Comparison of ENCODE assay signal across 39 cellular contexts in the genomic region with DNA sequence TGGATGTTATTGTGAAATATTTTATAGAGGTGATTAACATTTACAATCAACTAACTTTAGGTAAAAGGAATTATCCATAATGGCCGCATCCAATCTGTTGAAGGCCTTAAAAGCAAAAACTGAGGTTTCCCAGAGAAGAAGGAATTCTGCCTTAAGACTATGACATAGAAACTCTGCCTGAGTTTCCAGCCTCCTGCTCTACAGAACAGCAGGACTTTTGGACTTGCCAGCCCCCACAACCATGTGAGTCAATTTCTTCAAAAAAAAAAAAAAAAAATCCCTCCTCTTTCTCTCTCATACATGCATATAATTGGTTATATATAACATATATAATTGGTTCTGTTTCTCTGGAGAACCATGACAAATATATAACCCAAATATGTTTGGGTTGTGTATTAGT.
"Had no signal": no experiment of that assay in that cellular context is flagged by ENCODE, and none has a peak within 500 bp of the region (broad histone marks: within the 10 kb centered on the region; RNA-seq: fewer than 3 reads in every experiment).

No MANE protein-coding gene starts in this region.

- H3K9me3 Mint-ChIP-seq: activated naive CD4-positive, alpha-beta T cell treated with anti-CD3 and anti-CD28 coated beads for 36 hours; activated naive CD4-positive, alpha-beta T cell treated with anti-CD3 and anti-CD28 coated beads, Interleukin-2, amount 10 ng/mL, durations not matched to agents 7 days and 5 days; activated naive CD4-positive, alpha-beta T cell treated with anti-CD3 and anti-CD28 coated beads, Interleukin-2, amount 50 U/mL, for 24 hours; activated naive CD4-positive, alpha-beta T cell treated with anti-CD3 and anti-CD28 coated beads, Interleukin-2, amount 50 U/mL, for 72 hours; activated naive CD8-positive, alpha-beta T cell treated with anti-CD3 and anti-CD28 coated beads for 36 hours; activated naive CD8-positive, alpha-beta T cell treated with anti-CD3 and anti-CD28 coated beads, Interleukin-2, amount 10 ng/mL, durations not matched to agents 7 days and 5 days; activated naive CD8-positive, alpha-beta T cell treated with anti-CD3 and anti-CD28 coated beads, Interleukin-2, amount 50 U/mL, for 24 hours; activated T-cell treated with anti-CD3 and anti-CD28 coated beads, Interleukin-2, amount 50 U/mL, for 24 hours; activated T-cell treated with anti-CD3 and anti-CD28 coated beads, Interleukin-2, amount 50 U/mL, for 4 hours; activated T-cell treated with anti-CD3 and anti-CD28 coated beads, Interleukin-2, amount 50 U/mL, for 72 hours; activated T-helper 1 cell treated with anti-CD3 and anti-CD28 coated beads, Interleukin-12 subunit alpha, Interleukin-12 subunit beta, Interleukin-2, Interleukin-4 antibody, amounts not matched to agents 30 ng/mL and 10 ng/mL and 1 ng/mL, durations not matched to agents 14 hours and 24 hours and 36 hours; activated T-helper 17 cell treated with anti-CD3 and anti-CD28 coated beads, Interleukin-2, amount 50 U/mL, for 72 hours; activated T-helper 2 cell treated with anti-CD3 and anti-CD28 coated beads, Interferon-gamma antibody, Interleukin-2, Interleukin-4, amounts not matched to agents 10 μg/mL and 5 μg/mL and 100 μg/mL, durations not matched to agents 14 hours and 24 hours and 36 hours; central memory CD8-positive, alpha-beta T cell had no signal

- H3K36me3 ChIP-seq: brain microvascular endothelial cell, breast epithelium had no signal

- DNase-seq: activated effector memory CD4-positive, alpha-beta T cell treated with anti-CD3 and anti-CD28 coated beads, Interleukin-2, amount 50 U/mL, for 16 hours; activated effector memory CD4-positive, alpha-beta T cell treated with Interleukin-2 at 50 U/mL for 16 hours; activated gamma-delta T cell; activated gamma-delta T cell treated with Interleukin-2 at 50 U/mL for 16 hours; activated naive CD4-positive, alpha-beta T cell; activated naive CD4-positive, alpha-beta T cell treated with anti-CD3 and anti-CD28 coated beads for 36 hours; activated naive CD4-positive, alpha-beta T cell treated with anti-CD3 and anti-CD28 coated beads, Interleukin-2, amount 10 ng/mL, durations not matched to agents 7 days and 5 days; activated naive CD4-positive, alpha-beta T cell treated with anti-CD3 and anti-CD28 coated beads, Interleukin-2, amount 50 U/mL, for 16 hours; activated naive CD4-positive, alpha-beta T cell treated with Interleukin-2 at 50 U/mL for 16 hours; activated naive CD8-positive, alpha-beta T cell treated with anti-CD3 and anti-CD28 coated beads for 36 hours; activated naive CD8-positive, alpha-beta T cell treated with anti-CD3 and anti-CD28 coated beads, Interleukin-2, amount 10 ng/mL, durations not matched to agents 7 days and 5 days; activated naive CD8-positive, alpha-beta T cell treated with anti-CD3 and anti-CD28 coated beads, Interleukin-2, amount 50 U/mL, for 24 hours; activated T-cell treated with anti-CD3 and anti-CD28 coated beads, Interleukin-2, amount 50 U/mL, for 24 hours; activated T-cell treated with anti-CD3 and anti-CD28 coated beads, Interleukin-2, amount 50 U/mL, for 4 hours; activated T-cell treated with anti-CD3 and anti-CD28 coated beads, Interleukin-2, amount 50 U/mL, for 48 hours; activated T-cell treated with anti-CD3 and anti-CD28 coated beads, Interleukin-2, amount 50 U/mL, for 72 hours; adrenal gland; amniotic stem cell; amygdala; anterior cingulate cortex; aorta; body of pancreas; brain microvascular endothelial cell; caudate nucleus; central memory CD4-positive, alpha-beta T cell; cerebellar nuclear complex had no signal

- H3K27ac ChIP-seq: adrenal gland, ascending aorta, body of pancreas, brain microvascular endothelial cell, breast epithelium, cardiac muscle cell had no signal

- H3K4me3 Mint-ChIP-seq: activated naive CD4-positive, alpha-beta T cell treated with anti-CD3 and anti-CD28 coated beads for 36 hours; activated naive CD4-positive, alpha-beta T cell treated with anti-CD3 and anti-CD28 coated beads, Interleukin-2, amount 10 ng/mL, durations not matched to agents 7 days and 5 days; activated naive CD4-positive, alpha-beta T cell treated with anti-CD3 and anti-CD28 coated beads, Interleukin-2, amount 50 U/mL, for 24 hours; activated naive CD8-positive, alpha-beta T cell; activated naive CD8-positive, alpha-beta T cell treated with anti-CD3 and anti-CD28 coated beads for 36 hours; activated naive CD8-positive, alpha-beta T cell treated with anti-CD3 and anti-CD28 coated beads, Interleukin-2, amount 10 ng/mL, durations not matched to agents 7 days and 5 days; activated naive CD8-positive, alpha-beta T cell treated with anti-CD3 and anti-CD28 coated beads, Interleukin-2, amount 50 U/mL, for 24 hours; activated T-cell treated with anti-CD3 and anti-CD28 coated beads, Interleukin-2, amount 50 U/mL, for 24 hours; activated T-cell treated with anti-CD3 and anti-CD28 coated beads, Interleukin-2, amount 50 U/mL, for 4 hours; activated T-cell treated with anti-CD3 and anti-CD28 coated beads, Interleukin-2, amount 50 U/mL, for 72 hours; activated T-helper 1 cell treated with anti-CD3 and anti-CD28 coated beads, Interleukin-12 subunit alpha, Interleukin-12 subunit beta, Interleukin-2, Interleukin-4 antibody, amounts not matched to agents 30 ng/mL and 10 ng/mL and 1 ng/mL, durations not matched to agents 14 hours and 24 hours and 36 hours; activated T-helper 17 cell treated with anti-CD3 and anti-CD28 coated beads, Interleukin-2, amount 50 U/mL, for 72 hours; brain; central memory CD8-positive, alpha-beta T cell had no signal

- H3K27ac Mint-ChIP-seq: activated naive CD4-positive, alpha-beta T cell treated with anti-CD3 and anti-CD28 coated beads for 36 hours; activated naive CD4-positive, alpha-beta T cell treated with anti-CD3 and anti-CD28 coated beads, Interleukin-2, amount 10 ng/mL, durations not matched to agents 7 days and 5 days; activated naive CD4-positive, alpha-beta T cell treated with anti-CD3 and anti-CD28 coated beads, Interleukin-2, amount 50 U/mL, for 24 hours; activated naive CD4-positive, alpha-beta T cell treated with anti-CD3 and anti-CD28 coated beads, Interleukin-2, amount 50 U/mL, for 72 hours; activated naive CD8-positive, alpha-beta T cell; activated naive CD8-positive, alpha-beta T cell treated with anti-CD3 and anti-CD28 coated beads for 36 hours; activated naive CD8-positive, alpha-beta T cell treated with anti-CD3 and anti-CD28 coated beads, Interleukin-2, amount 10 ng/mL, durations not matched to agents 7 days and 5 days; activated naive CD8-positive, alpha-beta T cell treated with anti-CD3 and anti-CD28 coated beads, Interleukin-2, amount 50 U/mL, for 24 hours; activated T-cell treated with anti-CD3 and anti-CD28 coated beads, Interleukin-2, amount 50 U/mL, for 24 hours; activated T-cell treated with anti-CD3 and anti-CD28 coated beads, Interleukin-2, amount 50 U/mL, for 72 hours; activated T-helper 1 cell treated with anti-CD3 and anti-CD28 coated beads, Interleukin-12 subunit alpha, Interleukin-12 subunit beta, Interleukin-2, Interleukin-4 antibody, amounts not matched to agents 30 ng/mL and 10 ng/mL and 1 ng/mL, durations not matched to agents 14 hours and 24 hours and 36 hours; activated T-helper 17 cell treated with anti-CD3 and anti-CD28 coated beads, Interleukin-2, amount 50 U/mL, for 72 hours; activated T-helper 2 cell treated with anti-CD3 and anti-CD28 coated beads, Interferon-gamma antibody, Interleukin-2, Interleukin-4, amounts not matched to agents 10 μg/mL and 5 μg/mL and 100 μg/mL, durations not matched to agents 14 hours and 24 hours and 36 hours; brain had no signal

- H3K27me3 ChIP-seq: ascending aorta, body of pancreas, brain microvascular endothelial cell, breast epithelium, cardiac muscle cell had no signal

- H3K36me3 Mint-ChIP-seq: activated naive CD4-positive, alpha-beta T cell treated with anti-CD3 and anti-CD28 coated beads, Interleukin-2, amount 50 U/mL, for 24 hours; activated naive CD4-positive, alpha-beta T cell treated with anti-CD3 and anti-CD28 coated beads, Interleukin-2, amount 50 U/mL, for 72 hours; activated naive CD8-positive, alpha-beta T cell treated with anti-CD3 and anti-CD28 coated beads for 36 hours; brain had no signal

- H3K27me3 Mint-ChIP-seq: activated naive CD4-positive, alpha-beta T cell treated with anti-CD3 and anti-CD28 coated beads, Interleukin-2, amount 50 U/mL, for 24 hours; activated naive CD8-positive, alpha-beta T cell treated with anti-CD3 and anti-CD28 coated beads, Interleukin-2, amount 50 U/mL, for 24 hours; activated T-cell treated with anti-CD3 and anti-CD28 coated beads, Interleukin-2, amount 50 U/mL, for 24 hours; brain had no signal

- H3K4me1 Mint-ChIP-seq: activated naive CD4-positive, alpha-beta T cell treated with anti-CD3 and anti-CD28 coated beads, Interleukin-2, amount 10 ng/mL, durations not matched to agents 7 days and 5 days; activated naive CD4-positive, alpha-beta T cell treated with anti-CD3 and anti-CD28 coated beads, Interleukin-2, amount 50 U/mL, for 24 hours; activated naive CD8-positive, alpha-beta T cell treated with anti-CD3 and anti-CD28 coated beads for 36 hours; activated T-helper 17 cell treated with anti-CD3 and anti-CD28 coated beads, Interleukin-2, amount 50 U/mL, for 72 hours; brain; central memory CD8-positive, alpha-beta T cell had no signal

- H3K9me3 ChIP-seq: adrenal gland, ascending aorta, body of pancreas, breast epithelium had no signal

- ATAC-seq: activated naive CD4-positive, alpha-beta T cell treated with anti-CD3 and anti-CD28 coated beads, Interleukin-2, amount 50 U/mL, for 72 hours; activated naive CD8-positive, alpha-beta T cell treated with anti-CD3 and anti-CD28 coated beads, Interleukin-2, amount 50 U/mL, for 24 hours; activated T-cell treated with anti-CD3 and anti-CD28 coated beads, Interleukin-2, amount 50 U/mL, for 4 hours; activated T-cell treated with anti-CD3 and anti-CD28 coated beads, Interleukin-2, amount 50 U/mL, for 72 hours; activated T-helper 17 cell treated with anti-CD3 and anti-CD28 coated beads, Interleukin-2, amount 50 U/mL, for 72 hours; body of pancreas had no signal

- H3K4me1 ChIP-seq: adrenal gland, ascending aorta, body of pancreas, breast epithelium had no signal

- FAIRE-seq: astrocyte, bronchial epithelial cell had no signal

- H3K4me3 ChIP-seq: adrenal gland, ascending aorta, body of pancreas, breast epithelium, cardiac muscle cell had no signal
